10 cellular contexts compared by ENCODE assay signal in genomic region chrX:54931107-54931506, GRCh38. TPM values are rescaled to one million over a fixed set of nuclear protein-coding genes. Genes with fewer than 3 reads are reported as not detected.
"Had no signal": no experiment of that assay in that cellular context is flagged by ENCODE, and none has a peak within 500 bp of the region (broad histone marks: within the 10 kb centered on the region; RNA-seq: fewer than 3 reads in every experiment).

No MANE protein-coding gene starts in this region.

- H2AFZ ChIP-seq: GM23338 had no signal

- ATAC-seq: GM23338, K562 had no signal

- H3K27ac Mint-ChIP-seq: GM23338 had no signal

- H3K9me3 Mint-ChIP-seq: GM23338 had no signal

- H3K4me3 ChIP-seq: GM23338, K562 had no signal

- H3K4me2 ChIP-seq: GM23338 had no signal

- H3K4me3 Mint-ChIP-seq: GM23338, H9 had no signal

- H3K4me1 Mint-ChIP-seq: GM23338, H9 had no signal

- DNase-seq: H9, HCEC 1CT, IMR-90, KG1 had no signal

- FAIRE-seq: H1, H54, HTR-8/SVneo, K562 had no signal

RNA-seq across cellular contexts. Expression of gene TRO, which starts 10.5 kb away (rescaled TPM):
- total RNA-seq: HT-29 had no signal
